2 cellular contexts compared by ENCODE assay signal in the genomic region with DNA sequence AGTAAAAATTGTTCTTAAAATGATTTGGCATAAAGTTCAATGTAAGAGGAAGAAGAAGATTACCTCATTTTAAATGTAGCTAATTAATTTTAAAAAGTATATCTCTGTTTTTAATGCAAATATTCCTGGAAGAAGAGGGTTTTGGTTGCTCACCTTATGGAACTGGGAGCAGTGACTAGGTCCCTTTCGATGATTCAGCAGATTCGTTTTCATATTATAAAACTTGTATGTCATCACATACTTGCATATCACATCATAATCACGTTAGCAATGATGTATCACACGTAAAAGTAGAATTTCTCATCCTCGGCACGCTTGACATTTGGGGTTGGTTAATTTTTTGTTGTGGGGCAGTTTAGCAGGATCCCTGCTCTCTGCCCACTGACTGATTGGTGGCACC.
TF ChIP-seq lines count a peak whose summit lies in the region.

No MANE protein-coding gene starts in this region.

TF ChIP-seq in IMR-90, 13 proteins besides CTCF, POLR2A, EP300 and RAD21:
- no peak for TF ChIP-seq FOS (IDR thresholded peaks at IDR 0.05; ENCODE audit: low read depth, low read length)
- TF ChIP-seq, protein P1, sequence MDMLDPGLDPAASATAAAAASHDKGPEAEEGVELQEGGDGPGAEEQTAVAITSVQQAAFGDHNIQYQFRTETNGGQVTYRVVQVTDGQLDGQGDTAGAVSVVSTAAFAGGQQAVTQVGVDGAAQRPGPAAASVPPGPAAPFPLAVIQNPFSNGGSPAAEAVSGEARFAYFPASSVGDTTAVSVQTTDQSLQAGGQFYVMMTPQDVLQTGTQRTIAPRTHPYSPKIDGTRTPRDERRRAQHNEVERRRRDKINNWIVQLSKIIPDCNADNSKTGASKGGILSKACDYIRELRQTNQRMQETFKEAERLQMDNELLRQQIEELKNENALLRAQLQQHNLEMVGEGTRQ (IDR thresholded peaks at IDR 0.05; ENCODE audit: low read depth, low read length), result no peak
- TF ChIP-seq MAFK (IDR thresholded peaks at IDR 0.05; ENCODE audit: low read depth, low read length), result peak; percentile 92
- TF ChIP-seq SMC3 (IDR thresholded peaks at IDR 0.05; ENCODE audit: low read depth, low read length), result no peak

TF ChIP-seq in SK-N-SH, 30 proteins besides CTCF, POLR2A, EP300 and RAD21:
- TF ChIP-seq NFIC (IDR thresholded peaks at IDR 0.05; ENCODE audit: borderline replicate concordance) (no peak), MEF2A (IDR thresholded peaks at IDR 0.05; ENCODE audit: borderline replicate concordance, low read depth) (no peak), CHD2 (IDR thresholded peaks at IDR 0.05; ENCODE audit: low read length, partially characterized antibody) (no peak), TCF12 (IDR thresholded peaks at IDR 0.05) (no peak), FOXM1 (IDR thresholded peaks at IDR 0.05; ENCODE audit: low read depth) (no peak), GATA2 (CRISPR knock-in tag; IDR thresholded peaks at IDR 0.05) (no peak), POLR2AphosphoS5 (IDR thresholded peaks at IDR 0.05; ENCODE audit: low read depth, low read length) (no peak), NRF1 (IDR thresholded peaks at IDR 0.05; ENCODE audit: low read depth, low read length) (no peak), FOXJ3 (CRISPR knock-in tag; IDR thresholded peaks at IDR 0.05) (no peak)
- TF ChIP-seq, protein P2, sequence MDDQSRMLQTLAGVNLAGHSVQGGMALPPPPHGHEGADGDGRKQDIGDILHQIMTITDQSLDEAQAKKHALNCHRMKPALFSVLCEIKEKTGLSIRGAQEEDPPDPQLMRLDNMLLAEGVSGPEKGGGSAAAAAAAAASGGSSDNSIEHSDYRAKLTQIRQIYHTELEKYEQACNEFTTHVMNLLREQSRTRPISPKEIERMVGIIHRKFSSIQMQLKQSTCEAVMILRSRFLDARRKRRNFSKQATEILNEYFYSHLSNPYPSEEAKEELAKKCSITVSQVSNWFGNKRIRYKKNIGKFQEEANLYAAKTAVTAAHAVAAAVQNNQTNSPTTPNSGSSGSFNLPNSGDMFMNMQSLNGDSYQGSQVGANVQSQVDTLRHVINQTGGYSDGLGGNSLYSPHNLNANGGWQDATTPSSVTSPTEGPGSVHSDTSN (IDR thresholded peaks at IDR 0.05), result no peak
- TF ChIP-seq, protein P3, sequence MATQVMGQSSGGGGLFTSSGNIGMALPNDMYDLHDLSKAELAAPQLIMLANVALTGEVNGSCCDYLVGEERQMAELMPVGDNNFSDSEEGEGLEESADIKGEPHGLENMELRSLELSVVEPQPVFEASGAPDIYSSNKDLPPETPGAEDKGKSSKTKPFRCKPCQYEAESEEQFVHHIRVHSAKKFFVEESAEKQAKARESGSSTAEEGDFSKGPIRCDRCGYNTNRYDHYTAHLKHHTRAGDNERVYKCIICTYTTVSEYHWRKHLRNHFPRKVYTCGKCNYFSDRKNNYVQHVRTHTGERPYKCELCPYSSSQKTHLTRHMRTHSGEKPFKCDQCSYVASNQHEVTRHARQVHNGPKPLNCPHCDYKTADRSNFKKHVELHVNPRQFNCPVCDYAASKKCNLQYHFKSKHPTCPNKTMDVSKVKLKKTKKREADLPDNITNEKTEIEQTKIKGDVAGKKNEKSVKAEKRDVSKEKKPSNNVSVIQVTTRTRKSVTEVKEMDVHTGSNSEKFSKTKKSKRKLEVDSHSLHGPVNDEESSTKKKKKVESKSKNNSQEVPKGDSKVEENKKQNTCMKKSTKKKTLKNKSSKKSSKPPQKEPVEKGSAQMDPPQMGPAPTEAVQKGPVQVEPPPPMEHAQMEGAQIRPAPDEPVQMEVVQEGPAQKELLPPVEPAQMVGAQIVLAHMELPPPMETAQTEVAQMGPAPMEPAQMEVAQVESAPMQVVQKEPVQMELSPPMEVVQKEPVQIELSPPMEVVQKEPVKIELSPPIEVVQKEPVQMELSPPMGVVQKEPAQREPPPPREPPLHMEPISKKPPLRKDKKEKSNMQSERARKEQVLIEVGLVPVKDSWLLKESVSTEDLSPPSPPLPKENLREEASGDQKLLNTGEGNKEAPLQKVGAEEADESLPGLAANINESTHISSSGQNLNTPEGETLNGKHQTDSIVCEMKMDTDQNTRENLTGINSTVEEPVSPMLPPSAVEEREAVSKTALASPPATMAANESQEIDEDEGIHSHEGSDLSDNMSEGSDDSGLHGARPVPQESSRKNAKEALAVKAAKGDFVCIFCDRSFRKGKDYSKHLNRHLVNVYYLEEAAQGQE (IDR thresholded peaks at IDR 0.05; ENCODE audit: low read depth, low read length), result no peak
